8 cellular contexts compared by ENCODE assay signal in the genomic region with DNA sequence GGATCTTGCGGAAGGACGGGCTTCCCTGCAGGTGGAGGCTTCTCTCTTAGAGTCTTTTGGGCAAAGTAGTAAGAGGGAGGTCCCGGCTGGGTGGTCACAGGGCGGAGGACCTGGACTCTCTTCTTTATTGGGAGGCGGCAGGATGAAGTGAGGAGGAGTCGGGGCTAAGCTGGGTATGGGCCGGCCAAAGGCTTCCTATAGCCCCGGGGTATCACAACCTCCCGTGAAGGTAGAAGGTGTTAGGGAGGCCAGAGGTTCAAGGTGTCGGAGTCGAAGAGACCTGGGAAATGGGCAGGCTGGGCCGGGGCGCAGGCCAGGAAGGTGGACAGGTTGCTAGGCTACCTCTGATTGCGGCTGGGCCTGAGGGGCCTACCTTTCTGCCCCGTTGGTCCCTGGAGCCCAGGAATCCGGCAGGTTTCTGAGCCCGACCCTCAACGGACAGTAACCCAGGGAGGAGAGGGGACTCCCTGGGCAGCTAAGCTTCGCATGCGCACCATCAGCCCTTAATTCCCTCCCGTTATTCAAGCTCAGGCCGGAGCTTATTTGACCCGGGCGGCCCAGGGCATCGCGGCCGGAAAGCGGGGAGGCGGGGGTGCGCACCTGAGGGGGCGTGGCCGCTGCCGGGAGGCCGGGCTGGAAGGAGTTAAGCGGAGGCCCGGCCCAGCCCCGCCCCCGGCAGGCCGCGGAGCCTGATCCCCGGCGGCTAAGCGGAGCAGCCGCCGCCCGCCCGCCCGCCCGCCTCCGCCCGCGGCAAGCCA. TPM values are rescaled to one million over a fixed set of nuclear protein-coding genes. Genes with fewer than 3 reads are reported as not detected.
DNase-seq lines count a peak whose midpoint lies in the region; ATAC-seq and TF ChIP-seq lines count a peak whose summit lies in the region.

A gene with protein sequence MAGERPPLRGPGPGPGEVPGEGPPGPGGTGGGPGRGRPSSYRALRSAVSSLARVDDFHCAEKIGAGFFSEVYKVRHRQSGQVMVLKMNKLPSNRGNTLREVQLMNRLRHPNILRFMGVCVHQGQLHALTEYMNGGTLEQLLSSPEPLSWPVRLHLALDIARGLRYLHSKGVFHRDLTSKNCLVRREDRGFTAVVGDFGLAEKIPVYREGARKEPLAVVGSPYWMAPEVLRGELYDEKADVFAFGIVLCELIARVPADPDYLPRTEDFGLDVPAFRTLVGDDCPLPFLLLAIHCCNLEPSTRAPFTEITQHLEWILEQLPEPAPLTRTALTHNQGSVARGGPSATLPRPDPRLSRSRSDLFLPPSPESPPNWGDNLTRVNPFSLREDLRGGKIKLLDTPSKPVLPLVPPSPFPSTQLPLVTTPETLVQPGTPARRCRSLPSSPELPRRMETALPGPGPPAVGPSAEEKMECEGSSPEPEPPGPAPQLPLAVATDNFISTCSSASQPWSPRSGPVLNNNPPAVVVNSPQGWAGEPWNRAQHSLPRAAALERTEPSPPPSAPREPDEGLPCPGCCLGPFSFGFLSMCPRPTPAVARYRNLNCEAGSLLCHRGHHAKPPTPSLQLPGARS (plus strand): TSS at position 685 of the 758 bp plus-strand sequence. CDS start 358 bp downstream, outside the sequence.

- H3K79me2 ChIP-seq in mammary epithelial cell (ENCODE audit: insufficient read depth, low read length): peaks cover 27% of the 10 kb centered on the region

- H3K27ac ChIP-seq in mammary epithelial cell (ENCODE audit: insufficient read depth, low read depth, low read length) (peak within 1 kb of the TSS; percentile 53), skin epidermis (peak within 1 kb of the TSS; percentile 56 to 94 (median 87))

- H3K27me3 ChIP-seq in mammary epithelial cell (ENCODE audit: insufficient read depth, low read length): no peaks in the 10 kb centered on the region

- dilution Hi-C loops in mammary epithelial cell (cut with HindIII; ENCODE audit: low sequenced_read_pairs): loop anchor here (5.0 kb wide), 1 partner anchor 52 kb away; no protein-coding TSS in a partner anchor

- in situ Hi-C loops in mammary epithelial cell (cut with MboI; ENCODE audit: low sequenced_read_pairs in 2 of 2): loop anchor here in 1 of 2 donors (5.0 kb wide), 1 partner anchor 43 kb away; no protein-coding TSS in a partner anchor

- H3K9me3 ChIP-seq in mammary epithelial cell (replicated peaks; ENCODE audit: insufficient read depth, low read length): no peaks in the 10 kb centered on the region

- H3K4me2 ChIP-seq in mammary epithelial cell (ENCODE audit: insufficient read depth, low read depth, low read length): peak within 1 kb of the TSS; percentile 94

- no peaks in the 10 kb centered on the region for H4K20me1 ChIP-seq in mammary epithelial cell (ENCODE audit: insufficient read depth, low read length)

- intact Hi-C loops in mammary epithelial cell (cut with micrococcal nuclease): loop anchor here (1.0 to 10.0 kb wide), 6 partner anchors 42 to 490 kb away; a partner anchor contains a TSS

- H3K9ac ChIP-seq in mammary epithelial cell (ENCODE audit: insufficient read depth, low read length): peak within 1 kb of the TSS; percentile 73

- CTCF ChIA-PET in mammary epithelial cell (lab: Charles Lee; ENCODE audit: low non-redundant PET): interaction anchor here (0.6 kb wide), 1 partner anchor 306 kb away, joined by 4 read pairs; no protein-coding TSS in a partner anchor

- peak within 1 kb of the TSS; percentile 98 for H2AFZ ChIP-seq in mammary epithelial cell (ENCODE audit: low read depth, low read length)

- no peak for TF ChIP-seq CTCF in WI38 (IDR thresholded peaks at IDR 0.05; ENCODE audit: low read depth, low read length)
- TF ChIP-seq CTCF in mammary epithelial cell (conservative IDR thresholded peaks at IDR 0.05 in 1 of 2, IDR thresholded peaks at IDR 0.05 in 1 of 2; ENCODE audit: extremely low read depth in 1 of 2, insufficient read depth in 1 of 2, low read depth in 1 of 2, low read length in 2 of 2): no peak

- H3K4me3 ChIP-seq in WI38 (ENCODE audit: low read depth, low read length): peak within 1 kb of the TSS; percentile 75
- H3K4me3 ChIP-seq in mammary epithelial cell (replicated peaks in 1 of 3; ENCODE audit: insufficient read depth in 1 of 3, low read depth in 2 of 3, low read length in 3 of 3): peak within 1 kb of the TSS; percentile 64 to 86 (median 67)
- H3K4me3 ChIP-seq in skin epidermis: peak within 1 kb of the TSS; percentile 53 to 95 (median 74)

- ATAC-seq in GM18505 (IDR thresholded peaks at IDR 0.05; ENCODE audit: unreplicated experiment) (peak; percentile 38), HG02840 (IDR thresholded peaks at IDR 0.05; ENCODE audit: low FRiP score, unreplicated experiment) (peak; percentile 37)

- WGBS in mammary epithelial cell (ENCODE audit: low coverage, missing lambda C conversion rate): 0% methylated on average over 6 of the region's 52 CpGs

- TF ChIP-seq POLR2A in GM18505 (IDR thresholded peaks at IDR 0.05; ENCODE audit: borderline replicate concordance, extremely low read depth, insufficient read depth, insufficient read length): no peak

- peaks cover 28% of the 10 kb centered on the region for H3K4me1 ChIP-seq in mammary epithelial cell (ENCODE audit: insufficient read depth, low read length)

- DNase-seq in NCI-H1694 treated with DMSO at 0.1 percent for 48 hours (lab: John Stamatoyannopoulos, UW): peak; percentile 39
- peak; percentile 79 for DNase-seq in mammary epithelial cell
- DNase-seq in iPS-NIHi7 (ENCODE audit: extremely low spot score): peak; percentile 94
- no peak for DNase-seq in SIG-M5 treated with dmso at 0.1 percent for 504 hours (lab: John Stamatoyannopoulos, UW; ENCODE audit: unreplicated experiment)

- H3K36me3 ChIP-seq in mammary epithelial cell (ENCODE audit: insufficient read depth, low read length): no peaks in the 10 kb centered on the region

- BruUV-seq in mammary epithelial cell (replicated peaks; lab: Mats Ljungman, UMichigan): no TSS peak

RNA-seq across cellular contexts. Expression of the gene that starts here (rescaled TPM):
- total RNA-seq in mammary epithelial cell: 10 to 100 TPM; 22.7 to 37.9 TPM
- polyA plus RNA-seq in mammary epithelial cell: 13.1 TPM
- 24.4 TPM for polyA minus RNA-seq in mammary epithelial cell
